ENCODE assay signal across 14 cellular contexts in the genomic region with DNA sequence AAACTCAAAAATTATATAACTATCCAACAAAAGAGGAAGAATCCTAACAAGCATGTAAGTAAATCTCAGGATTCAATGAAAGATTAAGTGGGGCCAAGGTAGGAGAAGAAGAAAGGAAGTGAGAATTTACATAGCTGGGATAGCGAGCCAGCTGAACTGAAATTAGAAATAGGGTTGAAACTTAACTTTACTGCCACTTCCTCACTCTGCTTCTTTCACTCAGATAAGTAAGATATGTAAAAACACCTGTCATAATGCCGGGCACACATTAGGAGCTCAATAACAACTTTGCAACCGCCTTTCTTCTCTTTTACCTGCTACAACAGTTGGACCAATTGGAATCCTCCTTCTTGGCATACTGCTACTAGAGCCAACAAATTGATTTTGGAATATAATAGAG.
DNase-seq lines count a peak whose midpoint lies in the region; ATAC-seq, FAIRE-seq and TF ChIP-seq lines count a peak whose summit lies in the region.
"Had no signal": no experiment of that assay in that cellular context is flagged by ENCODE, and none has a peak within 500 bp of the region (broad histone marks: within the 10 kb centered on the region; RNA-seq: fewer than 3 reads in every experiment).

No MANE protein-coding gene starts in this region.

- DNase-seq in GM12892 (ENCODE audit: insufficient read length) (no peak), cortex of kidney (lab: John Stamatoyannopoulos, UW) (no peak), SW 1271 (lab: John Stamatoyannopoulos, UW) (no peak)
- no peak for DNase-seq in activated T-cell treated with anti-CD3 and anti-CD28 coated beads, Interleukin-2, amount 50 U/mL, for 48 hours
- DNase-seq: activated CD4-positive, alpha-beta memory T cell treated with anti-CD3 and anti-CD28 coated beads, Interleukin-2, amount 10 ng/mL, durations not matched to agents 7 days and 5 days; activated effector memory CD4-positive, alpha-beta T cell treated with Interleukin-2 at 50 U/mL for 16 hours; NCI-H187; NCI-H748 treated with DMSO at 0.1 percent for 48 hours; right cardiac atrium; upper lobe of left lung had no signal

- no peak for FAIRE-seq in GM12892 (lab: Jason Lieb, UNC)

- ATAC-seq in GM18502 (IDR thresholded peaks at IDR 0.05; ENCODE audit: poor library complexity, unreplicated experiment) (peak; percentile 79), GM19452 (IDR thresholded peaks at IDR 0.05; ENCODE audit: unreplicated experiment) (peak; percentile 61), HG02759 (IDR thresholded peaks at IDR 0.05; ENCODE audit: unreplicated experiment) (peak; percentile 57), HG03442 (IDR thresholded peaks at IDR 0.05; ENCODE audit: unreplicated experiment) (peak; percentile 67)
- ATAC-seq: right cardiac atrium had no signal

- TF ChIP-seq POLR2A in GM12892 (IDR thresholded peaks at IDR 0.05; ENCODE audit: low read depth, low read length): no peak
